ENCODE assay signal across 6 cellular contexts in genomic region chr17:28576016-28576415, GRCh38. TPM values are rescaled to one million over a fixed set of nuclear protein-coding genes. Genes with fewer than 3 reads are reported as not detected.
DNase-seq lines count a peak whose midpoint lies in the region; ATAC-seq and TF ChIP-seq lines count a peak whose summit lies in the region.
"Not testable (repeated sequence)": the region's sequence is repeated elsewhere in the genome, so short reads cannot be mapped to it uniquely, and the experiment has no call there.

No MANE protein-coding gene starts in this region.

- POLR2A ChIA-PET in CD8-positive, alpha-beta memory T cell (lab: Charles Lee): interaction anchor here (1.1 to 2.0 kb wide), 2 partner anchors 22 to 69 kb away, joined by 3 to 10 read pairs; partner anchors contain the start of gene BLTP2
- POLR2A ChIA-PET in activated CD8-positive, alpha-beta T cell treated with anti-CD3 and anti-CD28 coated beads, Interleukin-2, amount 10 ng/mL, durations not matched to agents 7 days and 5 days (lab: Charles Lee): interaction anchor here (0.6 to 2.0 kb wide), 6 partner anchors 20 to 86 kb away, joined by 3 to 8 read pairs (median 4); partner anchors contain the start of genes SDF2 and SUPT6H

- H3K36me3 Mint-ChIP-seq in CD8-positive, alpha-beta memory T cell: not testable (repeated sequence)
- peaks cover 64% of the 10 kb centered on the region for H3K36me3 Mint-ChIP-seq in activated CD8-positive, alpha-beta T cell treated with anti-CD3 and anti-CD28 coated beads, Interleukin-2, amount 10 ng/mL, durations not matched to agents 7 days and 5 days (ENCODE audit: low read depth)
- peaks cover 21 to 39% of the 10 kb centered on the region in 2 donors for H3K36me3 Mint-ChIP-seq in stimulated activated naive B cell treated with anti-CD40 and anti-IgM and Interleukin-4, amounts not matched to agents 10 μg/mL and 1 μg/mL and 100 μg/mL, for 72 hours

- in situ Hi-C loops in mammary epithelial cell (cut with MboI; ENCODE audit: low sequenced_read_pairs in 2 of 2): not testable (repeated sequence)

- H3K27me3 Mint-ChIP-seq in CD8-positive, alpha-beta memory T cell; activated CD8-positive, alpha-beta T cell treated with anti-CD3 and anti-CD28 coated beads, Interleukin-2, amount 10 ng/mL, durations not matched to agents 7 days and 5 days (ENCODE audit: low read depth); stimulated activated naive B cell treated with anti-CD40 and anti-IgM and Interleukin-4, amounts not matched to agents 10 μg/mL and 1 μg/mL and 100 μg/mL, for 72 hours: not testable (repeated sequence)

- peak overlapping the region; percentile 30 for H3K4me3 ChIP-seq in CD8-positive, alpha-beta memory T cell (ENCODE audit: low read length)
- peak overlapping the region; percentile 56 for H3K4me3 ChIP-seq in LNCaP clone FGC (ENCODE audit: low read depth, low read length)
- peak overlapping the region in 1 of 3 experiments; percentile 6 for H3K4me3 ChIP-seq in mammary epithelial cell (replicated peaks in 1 of 3; ENCODE audit: insufficient read depth in 1 of 3, low read depth in 2 of 3, low read length in 3 of 3)
- peak overlapping the region; percentile 26 for H3K4me3 ChIP-seq in iPS-15b (ENCODE audit: low read depth, low read length)

- H3K4me1 ChIP-seq in CD8-positive, alpha-beta memory T cell (ENCODE audit: insufficient read depth, low read length): peaks cover 37% of the 10 kb centered on the region
- peaks cover 18% of the 10 kb centered on the region for H3K4me1 ChIP-seq in mammary epithelial cell (ENCODE audit: insufficient read depth, low read length)
- H3K4me1 ChIP-seq in iPS-15b (ENCODE audit: control insufficient read depth, insufficient read depth, low read length): not testable (repeated sequence)

- H3K79me2 ChIP-seq in mammary epithelial cell (ENCODE audit: insufficient read depth, low read length): not testable (repeated sequence)

- peaks cover 33 to 46% (median 35%) of the 10 kb centered on the region in 3 donors for H3K4me1 Mint-ChIP-seq in CD8-positive, alpha-beta memory T cell
- peaks cover 49% of the 10 kb centered on the region for H3K4me1 Mint-ChIP-seq in activated CD8-positive, alpha-beta T cell treated with anti-CD3 and anti-CD28 coated beads, Interleukin-2, amount 10 ng/mL, durations not matched to agents 7 days and 5 days (ENCODE audit: low read depth)
- H3K4me1 Mint-ChIP-seq in stimulated activated naive B cell treated with anti-CD40 and anti-IgM and Interleukin-4, amounts not matched to agents 10 μg/mL and 1 μg/mL and 100 μg/mL, for 72 hours: peaks cover 19 to 43% of the 10 kb centered on the region in 2 donors

- not testable (repeated sequence) for H3K27me3 ChIP-seq in CD8-positive, alpha-beta memory T cell (ENCODE audit: insufficient read depth, low read length, poor library complexity, severe bottlenecking); mammary epithelial cell (ENCODE audit: insufficient read depth, low read length)
- peaks cover 23% of the 10 kb centered on the region for H3K27me3 ChIP-seq in iPS-15b (ENCODE audit: control insufficient read depth, insufficient read depth, low read length)

- intact Hi-C loops in mammary epithelial cell (cut with micrococcal nuclease): not testable (repeated sequence)

- dilution Hi-C loops in mammary epithelial cell (cut with HindIII; ENCODE audit: low sequenced_read_pairs): loop anchor here (5.0 kb wide), 1 partner anchor 41 kb away; no protein-coding TSS in a partner anchor

- not testable (repeated sequence) for H3K9me3 Mint-ChIP-seq in CD8-positive, alpha-beta memory T cell; activated CD8-positive, alpha-beta T cell treated with anti-CD3 and anti-CD28 coated beads, Interleukin-2, amount 10 ng/mL, durations not matched to agents 7 days and 5 days (ENCODE audit: insufficient read depth); stimulated activated naive B cell treated with anti-CD40 and anti-IgM and Interleukin-4, amounts not matched to agents 10 μg/mL and 1 μg/mL and 100 μg/mL, for 72 hours

- H3K9ac ChIP-seq in mammary epithelial cell (ENCODE audit: insufficient read depth, low read length); iPS-15b (ENCODE audit: low read depth, low read length): not testable (repeated sequence)

- DNase-seq in CD8-positive, alpha-beta memory T cell; LNCaP clone FGC (ENCODE audit: low read depth); activated CD8-positive, alpha-beta T cell treated with anti-CD3 and anti-CD28 coated beads, Interleukin-2, amount 10 ng/mL, durations not matched to agents 7 days and 5 days; mammary epithelial cell; stimulated activated naive B cell treated with anti-CD40 and anti-IgM and Interleukin-4, amounts not matched to agents 10 μg/mL and 1 μg/mL and 100 μg/mL, for 72 hours: not testable (repeated sequence)

- peak overlapping the region; percentile 81 to 92 (median 83) for H3K4me3 Mint-ChIP-seq in CD8-positive, alpha-beta memory T cell
- peak overlapping the region; percentile 84 for H3K4me3 Mint-ChIP-seq in activated CD8-positive, alpha-beta T cell treated with anti-CD3 and anti-CD28 coated beads, Interleukin-2, amount 10 ng/mL, durations not matched to agents 7 days and 5 days
- peak overlapping the region; percentile 85 to 93 for H3K4me3 Mint-ChIP-seq in stimulated activated naive B cell treated with anti-CD40 and anti-IgM and Interleukin-4, amounts not matched to agents 10 μg/mL and 1 μg/mL and 100 μg/mL, for 72 hours

- 22% methylated on average over 3 of the region's 3 CpGs for WGBS in mammary epithelial cell (ENCODE audit: low coverage, missing lambda C conversion rate)

- peak overlapping the region in 6 of 8 donors; percentile 67 to 94 (median 90) for H3K27ac Mint-ChIP-seq in CD8-positive, alpha-beta memory T cell
- peak overlapping the region; percentile 86 for H3K27ac Mint-ChIP-seq in activated CD8-positive, alpha-beta T cell treated with anti-CD3 and anti-CD28 coated beads, Interleukin-2, amount 10 ng/mL, durations not matched to agents 7 days and 5 days
- peak overlapping the region; percentile 94 for H3K27ac Mint-ChIP-seq in stimulated activated naive B cell treated with anti-CD40 and anti-IgM and Interleukin-4, amounts not matched to agents 10 μg/mL and 1 μg/mL and 100 μg/mL, for 72 hours

- not testable (repeated sequence) for H4K20me1 ChIP-seq in mammary epithelial cell (ENCODE audit: insufficient read depth, low read length)

- not testable (repeated sequence) for BruUV-seq in mammary epithelial cell (replicated peaks; lab: Mats Ljungman, UMichigan)

- H3K9me3 ChIP-seq in CD8-positive, alpha-beta memory T cell (ENCODE audit: low read length); mammary epithelial cell (replicated peaks; ENCODE audit: insufficient read depth, low read length); iPS-15b (ENCODE audit: control insufficient read depth, insufficient read depth, low read length): not testable (repeated sequence)

- CTCF ChIA-PET in CD8-positive, alpha-beta memory T cell (lab: Charles Lee): interaction anchor here (0.7 to 1.6 kb wide), 3 partner anchors 10 to 29 kb away, joined by 3 to 5 read pairs (median 4); no protein-coding TSS in a partner anchor
- CTCF ChIA-PET in activated CD8-positive, alpha-beta T cell treated with anti-CD3 and anti-CD28 coated beads, Interleukin-2, amount 10 ng/mL, durations not matched to agents 7 days and 5 days (lab: Charles Lee): interaction anchor here (0.7 to 4.9 kb wide), 8 partner anchors 15 to 350 kb away, joined by 3 to 44 read pairs (median 6); partner anchors contain the start of genes BLTP2 and UNC119
- CTCF ChIA-PET in mammary epithelial cell (lab: Charles Lee; ENCODE audit: low non-redundant PET): not testable (repeated sequence)

- ATAC-seq in activated CD8-positive, alpha-beta T cell treated with anti-CD3 and anti-CD28 coated beads, Interleukin-2, amount 10 ng/mL, durations not matched to agents 7 days and 5 days; stimulated activated naive B cell treated with anti-CD40 and anti-IgM and Interleukin-4, amounts not matched to agents 10 μg/mL and 1 μg/mL and 100 μg/mL, for 72 hours (replicated peaks): not testable (repeated sequence)

- H3K4me2 ChIP-seq in mammary epithelial cell (ENCODE audit: insufficient read depth, low read depth, low read length): peak overlapping the region; percentile 62

- TF ChIP-seq CTCF in LNCaP clone FGC (IDR thresholded peaks at IDR 0.05; ENCODE audit: control insufficient read depth, extremely low read depth, insufficient read depth); mammary epithelial cell (conservative IDR thresholded peaks at IDR 0.05 in 1 of 2, IDR thresholded peaks at IDR 0.05 in 1 of 2; ENCODE audit: extremely low read depth in 1 of 2, insufficient read depth in 1 of 2, low read depth in 1 of 2, low read length in 2 of 2): not testable (repeated sequence)

- not testable (repeated sequence) for H2AFZ ChIP-seq in mammary epithelial cell (ENCODE audit: low read depth, low read length)

- H3K27ac ChIP-seq in CD8-positive, alpha-beta memory T cell (ENCODE audit: low read depth, low read length): peak overlapping the region; percentile 20
- H3K27ac ChIP-seq in mammary epithelial cell (ENCODE audit: insufficient read depth, low read depth, low read length): not testable (repeated sequence)

- H3K36me3 ChIP-seq in CD8-positive, alpha-beta memory T cell (ENCODE audit: insufficient read depth, low read length); mammary epithelial cell (ENCODE audit: insufficient read depth, low read length): not testable (repeated sequence)
- H3K36me3 ChIP-seq in iPS-15b (ENCODE audit: control insufficient read depth, insufficient read depth, low read length): peaks cover 24% of the 10 kb centered on the region

RNA-seq across cellular contexts. Expression of gene ALDOC, which starts 0.7 kb away (rescaled TPM):
- 10 to 100 TPM; 12.8 to 13.6 TPM for total RNA-seq in CD8-positive, alpha-beta memory T cell
- polyA plus RNA-seq in CD8-positive, alpha-beta memory T cell: 58.2 TPM
- 10 to 100 TPM; 97.3 to 99.7 TPM for total RNA-seq in activated CD8-positive, alpha-beta T cell treated with anti-CD3 and anti-CD28 coated beads, Interleukin-2, amount 10 ng/mL, durations not matched to agents 7 days and 5 days
- 10 to 100 TPM; 45.4 to 46.0 TPM for total RNA-seq in mammary epithelial cell
- polyA plus RNA-seq in mammary epithelial cell: 163 TPM
- polyA minus RNA-seq in mammary epithelial cell: 262 TPM

RNA-seq across cellular contexts. Expression of gene PIGS, which starts 4.7 kb away (rescaled TPM):
- total RNA-seq in CD8-positive, alpha-beta memory T cell: 10 to 100 TPM; 48.7 to 50.0 TPM
- polyA plus RNA-seq in CD8-positive, alpha-beta memory T cell: 61.0 TPM
- total RNA-seq in activated CD8-positive, alpha-beta T cell treated with anti-CD3 and anti-CD28 coated beads, Interleukin-2, amount 10 ng/mL, durations not matched to agents 7 days and 5 days: 10 to 100 TPM; 60.0 to 61.1 TPM
- 10 to 100 TPM; 45.0 to 56.2 TPM for total RNA-seq in mammary epithelial cell
- 59.1 TPM for polyA plus RNA-seq in mammary epithelial cell
- 125 TPM for polyA minus RNA-seq in mammary epithelial cell

RNA-seq across cellular contexts. Expression of gene SPAG5, which starts 22.8 kb away (rescaled TPM):
- 10 to 100 TPM; 77.8 to 79.7 TPM for total RNA-seq in CD8-positive, alpha-beta memory T cell
- polyA plus RNA-seq in CD8-positive, alpha-beta memory T cell: 3.5 TPM
- total RNA-seq in activated CD8-positive, alpha-beta T cell treated with anti-CD3 and anti-CD28 coated beads, Interleukin-2, amount 10 ng/mL, durations not matched to agents 7 days and 5 days: 100 to 1,000 TPM; 162 to 170 TPM
- 10 to 100 TPM in 1 of 2 donors, 1 to 10 TPM in 1; 2.5 to 38.9 TPM for total RNA-seq in mammary epithelial cell
- polyA plus RNA-seq in mammary epithelial cell: 41.4 TPM
- 88.4 TPM for polyA minus RNA-seq in mammary epithelial cell

RNA-seq across cellular contexts. Expression of gene UNC119, which starts 23.6 kb away (rescaled TPM):
- 10 to 100 TPM; 28.9 to 29.1 TPM for total RNA-seq in CD8-positive, alpha-beta memory T cell
- polyA plus RNA-seq in CD8-positive, alpha-beta memory T cell: 21.9 TPM
- 10 to 100 TPM; 41.6 to 48.1 TPM for total RNA-seq in activated CD8-positive, alpha-beta T cell treated with anti-CD3 and anti-CD28 coated beads, Interleukin-2, amount 10 ng/mL, durations not matched to agents 7 days and 5 days
- 10 to 100 TPM; 26.3 to 27.5 TPM for total RNA-seq in mammary epithelial cell
- 40.9 TPM for polyA plus RNA-seq in mammary epithelial cell
- 33.3 TPM for polyA minus RNA-seq in mammary epithelial cell

RNA-seq across cellular contexts. Expression of gene RSKR, which starts 38.0 kb away (rescaled TPM):
- total RNA-seq in CD8-positive, alpha-beta memory T cell: 10 to 100 TPM; 18.4 to 19.3 TPM
- polyA plus RNA-seq in CD8-positive, alpha-beta memory T cell: 0.22 TPM
- 10 to 100 TPM; 23.0 to 28.7 TPM for total RNA-seq in activated CD8-positive, alpha-beta T cell treated with anti-CD3 and anti-CD28 coated beads, Interleukin-2, amount 10 ng/mL, durations not matched to agents 7 days and 5 days
- total RNA-seq in mammary epithelial cell: 10 to 100 TPM in 1 of 2 donors, 1 to 10 TPM in 1; 3.0 to 12.2 TPM
- polyA plus RNA-seq in mammary epithelial cell: 3.4 TPM
- polyA minus RNA-seq in mammary epithelial cell: 20.5 TPM
